Comparison of ENCODE assay signal across 30 cellular contexts in genomic region chr7:132579260-132579899, GRCh38. TPM values are rescaled to one million over a fixed set of nuclear protein-coding genes. Genes with fewer than 3 reads are reported as not detected.
"Had no signal": no experiment of that assay in that cellular context is flagged by ENCODE, and none has a peak within 500 bp of the region (broad histone marks: within the 10 kb centered on the region; RNA-seq: fewer than 3 reads in every experiment).

No MANE protein-coding gene starts in this region.

- H3K27ac ChIP-seq: brain microvascular endothelial cell, coronary artery, esophagus muscularis mucosa, foreskin keratinocyte, gastrocnemius medialis, WERI-Rb-1 had no signal

- H3K4me3 ChIP-seq: coronary artery, esophagus muscularis mucosa, gastrocnemius medialis had no signal

- H3K9me3 ChIP-seq: esophagus muscularis mucosa, gastrocnemius medialis had no signal

- H3K36me3 ChIP-seq: brain microvascular endothelial cell, esophagus muscularis mucosa, gastrocnemius medialis, WERI-Rb-1 had no signal

- H3K4me3 Mint-ChIP-seq: activated B cell treated with CpG ODN at 0.5 μM for 24 hours; activated CD8-positive, alpha-beta T cell treated with anti-CD3 and anti-CD28 coated beads for 36 hours; activated naive CD4-positive, alpha-beta T cell treated with anti-CD3 and anti-CD28 coated beads, Interleukin-2, amount 10 ng/mL, durations not matched to agents 7 days and 5 days; activated naive CD8-positive, alpha-beta T cell treated with anti-CD3 and anti-CD28 coated beads, Interleukin-2, amount 10 ng/mL, durations not matched to agents 7 days and 5 days; central memory CD8-positive, alpha-beta T cell; dendritic cell treated with granulocyte-macrophage colony-stimulating factor and Interleukin-4, amounts not matched to agents 40 ng/mL and 50 ng/mL, for 4 days; effector memory CD8-positive, alpha-beta T cell; T-helper 17 cell; T-helper 2 cell treated with Interferon-gamma antibody and Interleukin-4, amounts not matched to agents 5 μg/mL and 100 μg/mL, for 36 hours had no signal

- DNase-seq: activated B cell treated with CpG ODN at 0.5 μM for 24 hours; activated CD4-positive, alpha-beta T cell treated with anti-CD3 and anti-CD28 coated beads for 48 hours; activated CD4-positive, alpha-beta T cell treated with anti-CD3 and anti-CD28 coated beads, Interleukin-2, amount 50 U/mL, for 1 hour; activated CD4-positive, alpha-beta T cell treated with anti-CD3 and anti-CD28 coated beads, Interleukin-2, amount 50 U/mL, for 48 hours; activated CD8-positive, alpha-beta memory T cell treated with anti-CD3 and anti-CD28 coated beads for 24 hours; activated CD8-positive, alpha-beta T cell treated with anti-CD3 and anti-CD28 coated beads for 36 hours; activated gamma-delta T cell; activated naive CD4-positive, alpha-beta T cell; activated naive CD4-positive, alpha-beta T cell treated with anti-CD3 and anti-CD28 coated beads, Interleukin-2, amount 10 ng/mL, durations not matched to agents 7 days and 5 days; activated naive CD8-positive, alpha-beta T cell treated with anti-CD3 and anti-CD28 coated beads, Interleukin-2, amount 10 ng/mL, durations not matched to agents 7 days and 5 days; activated T-cell treated with anti-CD3 and anti-CD28 coated beads, Interleukin-2, amount 50 U/mL, for 48 hours; anterior cingulate cortex; brain microvascular endothelial cell; effector CD4-positive, alpha-beta T cell; effector memory CD8-positive, alpha-beta T cell; erythroblast; foreskin keratinocyte; gastrocnemius medialis; glutamatergic neuron; T-helper 1 cell; T-helper 17 cell; T1000; WERI-Rb-1 had no signal

- H3K9me3 Mint-ChIP-seq: activated B cell treated with CpG ODN at 0.5 μM for 24 hours; activated CD8-positive, alpha-beta T cell treated with anti-CD3 and anti-CD28 coated beads for 36 hours; activated naive CD4-positive, alpha-beta T cell treated with anti-CD3 and anti-CD28 coated beads, Interleukin-2, amount 10 ng/mL, durations not matched to agents 7 days and 5 days; activated naive CD4-positive, alpha-beta T cell treated with anti-CD3 and anti-CD28 coated beads, Interleukin-2, amount 50 U/mL, for 72 hours; activated naive CD8-positive, alpha-beta T cell treated with anti-CD3 and anti-CD28 coated beads, Interleukin-2, amount 10 ng/mL, durations not matched to agents 7 days and 5 days; central memory CD8-positive, alpha-beta T cell; dendritic cell treated with granulocyte-macrophage colony-stimulating factor and Interleukin-4, amounts not matched to agents 40 ng/mL and 50 ng/mL, for 4 days; effector memory CD8-positive, alpha-beta T cell; T-helper 2 cell treated with Interferon-gamma antibody and Interleukin-4, amounts not matched to agents 5 μg/mL and 100 μg/mL, for 36 hours had no signal

- ATAC-seq: activated CD4-positive, CD25-positive, alpha-beta regulatory T cell treated with anti-CD3 and anti-CD28 coated beads, Interleukin-2, amount 50 U/mL, for 24 hours; foreskin keratinocyte; gastrocnemius medialis; T-helper 17 cell had no signal

- H3K27ac Mint-ChIP-seq: activated B cell treated with CpG ODN at 0.5 μM for 24 hours; activated CD8-positive, alpha-beta T cell treated with anti-CD3 and anti-CD28 coated beads for 36 hours; activated naive CD4-positive, alpha-beta T cell treated with anti-CD3 and anti-CD28 coated beads, Interleukin-2, amount 10 ng/mL, durations not matched to agents 7 days and 5 days; activated naive CD4-positive, alpha-beta T cell treated with anti-CD3 and anti-CD28 coated beads, Interleukin-2, amount 50 U/mL, for 72 hours; activated naive CD8-positive, alpha-beta T cell treated with anti-CD3 and anti-CD28 coated beads, Interleukin-2, amount 10 ng/mL, durations not matched to agents 7 days and 5 days; dendritic cell treated with granulocyte-macrophage colony-stimulating factor and Interleukin-4, amounts not matched to agents 40 ng/mL and 50 ng/mL, for 4 days; T-helper 17 cell; T-helper 2 cell treated with Interferon-gamma antibody and Interleukin-4, amounts not matched to agents 5 μg/mL and 100 μg/mL, for 36 hours had no signal

- H3K36me3 Mint-ChIP-seq: activated naive CD4-positive, alpha-beta T cell treated with anti-CD3 and anti-CD28 coated beads, Interleukin-2, amount 50 U/mL, for 72 hours had no signal

- H3K4me1 ChIP-seq: foreskin keratinocyte had no signal

RNA-seq across cellular contexts. Expression of gene PLXNA4, which starts 3.1 kb away (rescaled TPM):
- total RNA-seq: activated B cell treated with CpG ODN at 0.5 μM for 24 hours, foreskin keratinocyte had no signal
